In genomic region chr9:136854842-136855460, GRCh38 we compare ENCODE assay signal across 13 cellular contexts.
"Had no signal": no experiment of that assay in that cellular context is flagged by ENCODE, and none has a peak within 500 bp of the region (broad histone marks: within the 10 kb centered on the region; RNA-seq: fewer than 3 reads in every experiment).

No MANE protein-coding gene starts in this region.

- H3K27ac Mint-ChIP-seq: activated B cell treated with CpG ODN at 0.5 μM for 24 hours; activated CD4-positive, alpha-beta T cell treated with anti-CD3 and anti-CD28 coated beads, Interleukin-2, amount 10 ng/mL, durations not matched to agents 24 days and 14 days; activated T-cell treated with anti-CD3 and anti-CD28 coated beads, Interleukin-2, amount 50 U/mL, for 72 hours; naive B cell had no signal

- H3K27me3 ChIP-seq: breast epithelium, neutrophil had no signal

- H3K36me3 Mint-ChIP-seq: naive B cell had no signal

- H3K4me2 ChIP-seq: SK-N-SH had no signal

- H3K9me3 ChIP-seq: breast epithelium, neutrophil, prostate gland, SK-N-SH had no signal

- H3K27me3 Mint-ChIP-seq: activated B cell treated with CpG ODN at 0.5 μM for 24 hours; activated CD4-positive, alpha-beta T cell treated with anti-CD3 and anti-CD28 coated beads, Interleukin-2, amount 10 ng/mL, durations not matched to agents 24 days and 14 days; naive B cell had no signal

- H3K36me3 ChIP-seq: breast epithelium, prostate gland had no signal

- H3K27ac ChIP-seq: breast epithelium, neutrophil, prostate gland had no signal

- H3K4me3 Mint-ChIP-seq: activated B cell treated with CpG ODN at 0.5 μM for 24 hours; activated CD4-positive, alpha-beta T cell treated with anti-CD3 and anti-CD28 coated beads, Interleukin-2, amount 10 ng/mL, durations not matched to agents 24 days and 14 days; activated T-cell treated with anti-CD3 and anti-CD28 coated beads, Interleukin-2, amount 50 U/mL, for 72 hours; naive B cell had no signal

- ATAC-seq: activated T-cell treated with anti-CD3 and anti-CD28 coated beads, Interleukin-2, amount 50 U/mL, for 72 hours had no signal

- H3K4me3 ChIP-seq: breast epithelium, prostate gland had no signal

- H3K9me3 Mint-ChIP-seq: activated B cell treated with CpG ODN at 0.5 μM for 24 hours; activated CD4-positive, alpha-beta T cell treated with anti-CD3 and anti-CD28 coated beads, Interleukin-2, amount 10 ng/mL, durations not matched to agents 24 days and 14 days; activated T-cell treated with anti-CD3 and anti-CD28 coated beads, Interleukin-2, amount 50 U/mL, for 72 hours; naive B cell had no signal

- FAIRE-seq: endothelial cell of umbilical vein had no signal

- DNase-seq: activated B cell treated with CpG ODN at 0.5 μM for 24 hours; activated CD4-positive, alpha-beta T cell treated with anti-CD3 and anti-CD28 coated beads, Interleukin-2, amount 10 ng/mL, durations not matched to agents 24 days and 14 days; activated gamma-delta T cell treated with Interleukin-2 at 50 U/mL for 16 hours; activated T-cell treated with anti-CD3 and anti-CD28 coated beads, Interleukin-2, amount 50 U/mL, for 72 hours; effector CD4-positive, alpha-beta T cell; foreskin melanocyte; naive B cell; SK-N-SH; stimulated activated CD4-positive, alpha-beta T cell treated with anti-CD3 and anti-CD28 coated beads, Interleukin-4, amount 100 ng/mL, for 4 hours had no signal
